Comparison of ENCODE assay signal across 22 cellular contexts in genomic region chr7:4237296-4238235, GRCh38.
DNase-seq lines count a peak whose midpoint lies in the region; ATAC-seq, FAIRE-seq and TF ChIP-seq lines count a peak whose summit lies in the region.
"Had no signal": no experiment of that assay in that cellular context is flagged by ENCODE, and none has a peak within 500 bp of the region (broad histone marks: within the 10 kb centered on the region; RNA-seq: fewer than 3 reads in every experiment).

No MANE protein-coding gene starts in this region.

- POLR2A ChIA-PET in RWPE1 (lab: Yijun Ruan, JAX; ENCODE audit: low non-redundant PET), result no interaction called here

- intact Hi-C loops in Right ventricle myocardium inferior (cut with DNase I), result no loop called here
- intact Hi-C loops in left cardiac atrium (cut with DNase I), result no loop called here

- H3K27ac Mint-ChIP-seq in chondrocyte (ENCODE audit: unreplicated experiment) (no peak overlapping the region), progenitor cell of endocrine pancreas (peak overlapping the region; percentile 41), mesothelial cell of epicardium (no peak overlapping the region)
- H3K27ac Mint-ChIP-seq: CD14-positive monocyte had no signal

- H3K4me1 Mint-ChIP-seq in chondrocyte (ENCODE audit: low read depth) (no peaks in the 10 kb centered on the region), progenitor cell of endocrine pancreas (ENCODE audit: low read depth) (peaks cover 7% of the 10 kb centered on the region), mesothelial cell of epicardium (peaks cover 4% of the 10 kb centered on the region)
- H3K4me1 Mint-ChIP-seq: B cell, CD14-positive monocyte had no signal

- H3K36me3 Mint-ChIP-seq in chondrocyte (ENCODE audit: low read depth) (peaks cover 3% of the 10 kb centered on the region), progenitor cell of endocrine pancreas (ENCODE audit: insufficient read depth) (peaks cover 7% of the 10 kb centered on the region), mesothelial cell of epicardium (peaks cover 2% of the 10 kb centered on the region)
- H3K36me3 Mint-ChIP-seq: CD14-positive monocyte, IgD-negative memory B cell had no signal

- TF ChIP-seq CTCF in chondrocyte (IDR thresholded peaks at IDR 0.05) (no peak), progenitor cell of endocrine pancreas (IDR thresholded peaks at IDR 0.05; ENCODE audit: unreplicated experiment) (no peak), RWPE1 (conservative IDR thresholded peaks at IDR 0.05; ENCODE audit: low read depth) (no peak), mesothelial cell of epicardium (IDR thresholded peaks at IDR 0.05; ENCODE audit: unreplicated experiment) (no peak)

- H3K4me3 Mint-ChIP-seq in chondrocyte (ENCODE audit: unreplicated experiment) (no peak overlapping the region), progenitor cell of endocrine pancreas (ENCODE audit: low read depth) (no peak overlapping the region), mesothelial cell of epicardium (no peak overlapping the region)
- H3K4me3 Mint-ChIP-seq: B cell, CD14-positive monocyte, IgD-negative memory B cell had no signal

- H3K27ac ChIP-seq in RWPE1, result no peak overlapping the region
- H3K27ac ChIP-seq: A549 had no signal

- CTCF ChIA-PET in RWPE1 (lab: Yijun Ruan, JAX), result no interaction called here

- H3K9me3 Mint-ChIP-seq in chondrocyte (ENCODE audit: low read depth) (no peaks in the 10 kb centered on the region), progenitor cell of endocrine pancreas (ENCODE audit: low read depth) (no peaks in the 10 kb centered on the region), mesothelial cell of epicardium (no peaks in the 10 kb centered on the region)
- H3K9me3 Mint-ChIP-seq: IgD-negative memory B cell had no signal

- FAIRE-seq in urothelium cell line (lab: Jason Lieb, UNC), result peak; percentile 92
- FAIRE-seq: A549, H54, RCC 7860 had no signal

- H3K27me3 Mint-ChIP-seq in chondrocyte (ENCODE audit: low read depth) (no peaks in the 10 kb centered on the region), progenitor cell of endocrine pancreas (no peaks in the 10 kb centered on the region), mesothelial cell of epicardium (ENCODE audit: low read depth) (no peaks in the 10 kb centered on the region)
- H3K27me3 Mint-ChIP-seq: B cell, IgD-negative memory B cell had no signal

- peak; percentile 58 for DNase-seq in Right ventricle myocardium inferior (ENCODE audit: missing footprints)
- DNase-seq in left cardiac atrium, result no peak
- peak; percentile 58 for DNase-seq in chondrocyte (ENCODE audit: low spot score)
- no peak for DNase-seq in progenitor cell of endocrine pancreas (ENCODE audit: low spot score, unreplicated experiment)
- no peak for DNase-seq in urothelium cell line (ENCODE audit: low spot score)
- DNase-seq in NCI-H524 treated with DMSO at 0.1 percent for 48 hours (lab: John Stamatoyannopoulos, UW), result no peak
- DNase-seq in RWPE1 (ENCODE audit: low spot score), result no peak
- no peak for DNase-seq in mesothelial cell of epicardium (ENCODE audit: low spot score in 2 of 2, unreplicated experiment in 2 of 2)
- DNase-seq: DMS79, MG63, NCI-H1417, NCI-H187, NCI-H510A, NCI-H748 treated with DMSO at 0.1 percent for 48 hours, OCI-M1, Right ventricle myocardium superior had no signal

- ATAC-seq in Right ventricle myocardium inferior (no peak), left cardiac atrium (no peak)
- ATAC-seq: A549 had no signal

Comparison
In these comparisons a context has a peak if more than half of its experiments do, and no peak if none do; other contexts are left out.
1. DNase-seq: peak in Right ventricle myocardium inferior (single experiment) and chondrocyte (single experiment); none in left cardiac atrium (single experiment), progenitor cell of endocrine pancreas (single experiment), urothelium cell line (single experiment), NCI-H524 treated with DMSO at 0.1 percent for 48 hours (single experiment), RWPE1 (single experiment) and mesothelial cell of epicardium (0 of 2).